In the genomic region with DNA sequence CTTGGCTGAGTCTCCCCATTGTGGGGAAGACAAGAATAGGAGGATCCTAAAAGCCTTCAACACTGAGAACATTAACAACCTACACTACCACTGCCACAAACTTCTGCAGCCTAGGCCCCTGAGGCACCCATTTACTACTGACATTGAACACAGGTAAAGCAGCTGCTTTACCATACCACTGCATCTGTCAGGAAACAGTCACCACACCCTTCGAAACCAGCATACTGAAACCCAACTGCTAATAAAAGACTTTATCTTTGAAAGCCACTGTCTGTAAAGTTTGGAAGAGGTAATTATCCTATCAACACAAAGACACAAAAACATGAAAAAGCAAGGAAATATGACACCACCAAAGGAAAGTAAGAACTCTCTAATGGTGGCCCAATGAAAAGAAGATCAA, we compare ENCODE assay signal across 10 cellular contexts. TPM values are rescaled to one million over a fixed set of nuclear protein-coding genes. Genes with fewer than 3 reads are reported as not detected.
DNase-seq lines count a peak whose midpoint lies in the region; ATAC-seq and TF ChIP-seq lines count a peak whose summit lies in the region.
"Had no signal": no experiment of that assay in that cellular context is flagged by ENCODE, and none has a peak within 500 bp of the region (broad histone marks: within the 10 kb centered on the region; RNA-seq: fewer than 3 reads in every experiment).

No MANE protein-coding gene starts in this region.

- H3K4me1 ChIP-seq in endodermal cell (ENCODE audit: control insufficient read depth, insufficient read depth, low read length): no peaks in the 10 kb centered on the region
- peaks cover 6% of the 10 kb centered on the region for H3K4me1 ChIP-seq in body of pancreas

- H3K27ac Mint-ChIP-seq in endodermal cell (no peak overlapping the region), osteocyte (ENCODE audit: unreplicated experiment) (no peak overlapping the region)

- H3K36me3 Mint-ChIP-seq in endodermal cell (ENCODE audit: low read depth) (peaks cover 54% of the 10 kb centered on the region), osteocyte (ENCODE audit: unreplicated experiment) (peaks cover 21% of the 10 kb centered on the region)

- H3K4me3 Mint-ChIP-seq in endodermal cell: no peak overlapping the region
- no peak overlapping the region for H3K4me3 Mint-ChIP-seq in osteocyte (ENCODE audit: unreplicated experiment)

- WGBS in endodermal cell (ENCODE audit: insufficient coverage in 1 of 2, insufficient read length in 1 of 2), 2 experiments: 100% methylated on average over 1 of the region's 1 CpG; no CpG with 5 or more reads in 1 of the 2 experiments
- 90 to 100% methylated on average over 1 of the region's 1 CpG for WGBS in body of pancreas, 2 donors

- no peak for TF ChIP-seq POLR2A in body of pancreas (IDR thresholded peaks at IDR 0.05)

- H3K27me3 ChIP-seq in endodermal cell (ENCODE audit: control insufficient read depth, insufficient read depth, low read length, poor library complexity, severe bottlenecking): no peaks in the 10 kb centered on the region
- no peaks in the 10 kb centered on the region for H3K27me3 ChIP-seq in body of pancreas
- H3K27me3 ChIP-seq: esophagus muscularis mucosa had no signal

- H3K4me3 ChIP-seq in endodermal cell (ENCODE audit: low read length) (peak overlapping the region; percentile 55), body of pancreas (no peak overlapping the region)
- H3K4me3 ChIP-seq: esophagus muscularis mucosa had no signal

- no peak for DNase-seq in endodermal cell
- no peak for DNase-seq in Right ventricle myocardium superior
- DNase-seq in osteocyte (ENCODE audit: extremely low spot score, unreplicated experiment): no peak
- no peak for DNase-seq in body of pancreas
- DNase-seq: amniotic stem cell, right cardiac atrium had no signal

- no peak for TF ChIP-seq CTCF in endodermal cell (conservative IDR thresholded peaks at IDR 0.05)
- TF ChIP-seq CTCF in osteocyte (IDR thresholded peaks at IDR 0.05): no peak
- TF ChIP-seq CTCF in body of pancreas (IDR thresholded peaks at IDR 0.05): no peak

- intact Hi-C loops in Right ventricle myocardium superior (cut with DNase I): no loop called here
- intact Hi-C loops in body of pancreas (cut with DNase I): no loop called here

- H3K27me3 Mint-ChIP-seq in endodermal cell (ENCODE audit: insufficient read depth) (no peaks in the 10 kb centered on the region), osteocyte (ENCODE audit: unreplicated experiment) (no peaks in the 10 kb centered on the region)

- H3K9me3 ChIP-seq in endodermal cell (ENCODE audit: control insufficient read depth, low read length): peaks cover 32% of the 10 kb centered on the region
- H3K9me3 ChIP-seq in body of pancreas: peaks cover 0 to 6% (median 0%) of the 10 kb centered on the region in 3 donors

- peaks cover 17% of the 10 kb centered on the region for H3K9me3 Mint-ChIP-seq in endodermal cell
- H3K9me3 Mint-ChIP-seq in osteocyte (ENCODE audit: unreplicated experiment): peaks cover 19% of the 10 kb centered on the region

- H3K9ac ChIP-seq in endodermal cell (ENCODE audit: extremely low read depth, low read length, poor library complexity, severe bottlenecking): no peak overlapping the region

- no peak overlapping the region for H3K27ac ChIP-seq in endodermal cell (ENCODE audit: low read depth, low read length)
- no peak overlapping the region for H3K27ac ChIP-seq in body of pancreas
- H3K27ac ChIP-seq: esophagus muscularis mucosa had no signal

- peak; percentile 84 for ATAC-seq in GM18868 (IDR thresholded peaks at IDR 0.05; ENCODE audit: unreplicated experiment)
- peak; percentile 79 for ATAC-seq in GM21423 (IDR thresholded peaks at IDR 0.05; ENCODE audit: unreplicated experiment)
- ATAC-seq in HG03342 (IDR thresholded peaks at IDR 0.05; ENCODE audit: unreplicated experiment): peak; percentile 71
- no peak for ATAC-seq in Right ventricle myocardium superior (ENCODE audit: poor library complexity)
- ATAC-seq in body of pancreas: no peak

- H3K36me3 ChIP-seq in endodermal cell (ENCODE audit: control insufficient read depth, insufficient read depth, low read length): peaks cover 8% of the 10 kb centered on the region
- H3K36me3 ChIP-seq in body of pancreas (replicated peaks in 1 of 2; ENCODE audit: insufficient read depth in 1 of 2, low read depth in 2 of 2): no peaks in the 10 kb centered on the region

- H3K4me1 Mint-ChIP-seq in endodermal cell (no peaks in the 10 kb centered on the region), osteocyte (ENCODE audit: unreplicated experiment) (peaks cover 17% of the 10 kb centered on the region)

RNA-seq across cellular contexts. Expression of a gene that starts 7.4 kb away (rescaled TPM):
- total RNA-seq in endodermal cell (10 to 100 TPM; 11.7 to 16.9 TPM), Right ventricle myocardium superior (27.8 TPM), osteocyte (42.7 and 42.8 TPM in 2 replicates), body of pancreas (10 to 100 TPM; 14.2 to 17.9 TPM)
- 20.8 TPM for polyA plus RNA-seq in endodermal cell (2013, experiment 1 of 2)
- polyA plus RNA-seq in endodermal cell (2013, experiment 2 of 2): 18.7 TPM

Comparison
In these comparisons a context has a peak if more than half of its experiments do, and no peak if none do; other contexts are left out.
1. ATAC-seq: peak in GM18868 (single experiment), GM21423 (single experiment) and HG03342 (single experiment); none in Right ventricle myocardium superior (single experiment) and body of pancreas (single experiment).